ENCODE assay signal across 9 cellular contexts in genomic region chr16:67393111-67393789, GRCh38. TPM values are rescaled to one million over a fixed set of nuclear protein-coding genes. Genes with fewer than 3 reads are reported as not detected.
DNase-seq lines count a peak whose midpoint lies in the region; ATAC-seq, FAIRE-seq and TF ChIP-seq lines count a peak whose summit lies in the region.
"Had no signal": no experiment of that assay in that cellular context is flagged by ENCODE, and none has a peak within 500 bp of the region (broad histone marks: within the 10 kb centered on the region; RNA-seq: fewer than 3 reads in every experiment).

Gene TPPP3 (minus strand): TSS chr16:67393498. CDS start chr16:67391111, 2,387 bp downstream.

- no peak for TF ChIP-seq POLR2A in GM18505 (IDR thresholded peaks at IDR 0.05; ENCODE audit: borderline replicate concordance, extremely low read depth, insufficient read depth, insufficient read length)

- H3K27me3 Mint-ChIP-seq in T-helper 2 cell treated with Interferon-gamma antibody and Interleukin-4, amounts not matched to agents 5 μg/mL and 100 μg/mL, for 36 hours (ENCODE audit: low read depth), result peaks cover 36% of the 10 kb centered on the region

- peaks cover 4% of the 10 kb centered on the region for H3K4me1 Mint-ChIP-seq in T-helper 2 cell treated with Interferon-gamma antibody and Interleukin-4, amounts not matched to agents 5 μg/mL and 100 μg/mL, for 36 hours (ENCODE audit: low read depth)

- H3K9me3 Mint-ChIP-seq in T-helper 2 cell treated with Interferon-gamma antibody and Interleukin-4, amounts not matched to agents 5 μg/mL and 100 μg/mL, for 36 hours, result no peaks in the 10 kb centered on the region

- H3K4me3 Mint-ChIP-seq in T-helper 2 cell treated with Interferon-gamma antibody and Interleukin-4, amounts not matched to agents 5 μg/mL and 100 μg/mL, for 36 hours, result peak within 1 kb of the TSS; percentile 36

- no peak within 1 kb of the TSS for H3K4me3 ChIP-seq in small intestine (ENCODE audit: low read depth in 1 of 2, low read length in 2 of 2)

- H3K36me3 Mint-ChIP-seq in T-helper 2 cell treated with Interferon-gamma antibody and Interleukin-4, amounts not matched to agents 5 μg/mL and 100 μg/mL, for 36 hours (ENCODE audit: low read depth), result no peaks in the 10 kb centered on the region

- 2 to 4% (median 3%) methylated on average over 49 to 56 of the region's 56 CpGs for WGBS in small intestine, 3 donors

- H3K9me3 ChIP-seq in small intestine (ENCODE audit: control insufficient read depth, low read depth), result no peaks in the 10 kb centered on the region

- H3K36me3 ChIP-seq in small intestine (ENCODE audit: control insufficient read depth in 2 of 2, insufficient read depth in 2 of 2, low read length in 2 of 2), result no peaks in the 10 kb centered on the region

- FAIRE-seq in small intestine (lab: Jason Lieb, UNC), result no peak

- ATAC-seq in GM18505 (IDR thresholded peaks at IDR 0.05; ENCODE audit: unreplicated experiment), result no peak
- ATAC-seq: HCT116 had no signal

- H3K27ac Mint-ChIP-seq in T-helper 2 cell treated with Interferon-gamma antibody and Interleukin-4, amounts not matched to agents 5 μg/mL and 100 μg/mL, for 36 hours, result no peak within 1 kb of the TSS

- peak; percentile 87 for DNase-seq in Ammon's horn (ENCODE audit: low spot score)
- peak; percentile 49 for DNase-seq in HK-2 (ENCODE audit: unreplicated experiment)
- DNase-seq in T-helper 2 cell treated with Interferon-gamma antibody and Interleukin-4, amounts not matched to agents 5 μg/mL and 100 μg/mL, for 36 hours (ENCODE audit: low spot score), result peak; percentile 35
- peak; percentile 51 to 85 for DNase-seq in dermis microvascular lymphatic vessel endothelial cell (ENCODE audit: low read depth in 2 of 2)
- DNase-seq in small intestine, result peak; percentile 76
- DNase-seq in A172 (ENCODE audit: low spot score), result no peak

- H3K27me3 ChIP-seq in layer of hippocampus (ENCODE audit: control insufficient read depth, insufficient read depth, low read length) (no peaks in the 10 kb centered on the region), small intestine (ENCODE audit: control insufficient read depth in 2 of 2, insufficient read depth in 2 of 2, low read length in 2 of 2) (no peaks in the 10 kb centered on the region)

- H3K4me1 ChIP-seq in small intestine (ENCODE audit: control insufficient read depth in 2 of 2, insufficient read depth in 1 of 2, low read depth in 1 of 2, low read length in 1 of 2), result peaks cover 0 to 21% of the 10 kb centered on the region in 2 donors

- H3K27ac ChIP-seq in layer of hippocampus (ENCODE audit: low read depth, low read length) (peak within 1 kb of the TSS; percentile 97), small intestine (ENCODE audit: low read depth in 1 of 2, low read length in 1 of 2) (peak within 1 kb of the TSS in 1 of 2 donors; percentile 85)

RNA-seq across cellular contexts. Expression of gene TPPP3, which starts in this region (rescaled TPM):
- total RNA-seq in dermis microvascular lymphatic vessel endothelial cell, result under 0.01 TPM in 2 replicates
- 10 to 100 TPM; 10.3 to 34.8 (median 19.9) TPM for polyA plus RNA-seq in small intestine
- 0.31 TPM in 1 of 2 replicates, not detected in the other for total RNA-seq in A172 (2014; rRNA removed; shearing (Covaris generic))

Comparison
In these comparisons a context has a peak if more than half of its experiments do, and no peak if none do; other contexts are left out.
1. Peak in DNase-seq in dermis microvascular lymphatic vessel endothelial cell; RNA of the gene not detected or under 1 TPM.